Comparison of ENCODE assay signal across 8 cellular contexts in the genomic region with DNA sequence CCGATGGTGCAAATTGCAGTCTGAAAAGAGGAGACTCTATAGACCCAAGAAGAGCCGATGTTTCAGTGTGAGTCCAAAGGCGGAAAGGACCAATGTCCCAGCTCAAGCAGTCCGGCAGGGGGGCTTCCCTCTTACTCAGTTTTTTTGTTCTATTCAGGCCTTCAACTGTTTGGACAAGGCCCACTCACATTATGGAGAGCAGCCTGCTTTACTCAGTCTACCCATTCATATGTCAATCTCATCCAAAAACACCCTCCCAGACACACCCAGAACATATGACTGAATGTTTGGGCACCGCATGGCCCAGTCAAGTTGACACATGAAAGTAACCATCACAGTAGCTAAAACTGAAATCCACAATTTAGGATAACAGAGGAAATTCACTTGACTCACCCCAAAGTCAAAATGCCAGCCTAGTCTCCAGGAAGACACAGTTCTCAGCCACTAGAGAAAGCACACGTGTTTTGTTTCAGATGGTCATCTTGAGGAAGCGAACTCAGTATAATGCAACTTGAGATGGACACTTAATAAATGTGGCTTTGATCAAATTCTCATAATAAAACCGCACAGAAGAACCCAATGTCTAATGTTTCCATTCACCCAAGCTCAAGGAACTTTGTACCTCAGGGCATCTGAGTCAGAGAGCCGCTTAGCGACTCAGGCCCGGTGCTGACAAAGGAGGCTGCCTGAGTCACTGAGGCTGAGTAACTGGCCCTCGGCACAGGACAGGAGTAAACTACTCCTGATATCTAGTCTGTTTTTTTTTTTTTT. TPM values are rescaled to one million over a fixed set of nuclear protein-coding genes. Genes with fewer than 3 reads are reported as not detected.
DNase-seq lines count a peak whose midpoint lies in the region; ATAC-seq and TF ChIP-seq lines count a peak whose summit lies in the region.

No MANE protein-coding gene starts in this region.

- peaks cover 77% of the 10 kb centered on the region for H3K4me1 Mint-ChIP-seq in chondrocyte (ENCODE audit: low read depth)

- ATAC-seq in omental fat pad (ENCODE audit: low FRiP score): peak; percentile 50
- ATAC-seq in GM21737 (IDR thresholded peaks at IDR 0.05; ENCODE audit: unreplicated experiment): no peak
- ATAC-seq in HG03095 (IDR thresholded peaks at IDR 0.05; ENCODE audit: unreplicated experiment): no peak

- H3K4me3 Mint-ChIP-seq in chondrocyte (ENCODE audit: unreplicated experiment): peak overlapping the region; percentile 94

- in situ Hi-C loops in ACHN (cut with HindIII; ENCODE audit: low pct_ligation_motif_present, low pct_unique_long_range_greater_than_20kb, low sequenced_read_pairs): no loop called here

- H3K27ac Mint-ChIP-seq in chondrocyte (ENCODE audit: unreplicated experiment): peak overlapping the region; percentile 93

- TF ChIP-seq CTCF in chondrocyte (IDR thresholded peaks at IDR 0.05) (no peak), omental fat pad (IDR thresholded peaks at IDR 0.05) (no peak)

- no peaks in the 10 kb centered on the region for H3K27me3 Mint-ChIP-seq in chondrocyte (ENCODE audit: low read depth)

- no peaks in the 10 kb centered on the region for H3K9me3 Mint-ChIP-seq in chondrocyte (ENCODE audit: low read depth)

- peaks cover 20% of the 10 kb centered on the region for H3K36me3 Mint-ChIP-seq in chondrocyte (ENCODE audit: low read depth)

- DNase-seq in ACHN (peak; percentile 95), LHCN-M2 (ENCODE audit: low read depth) (peak; percentile 99), chondrocyte (ENCODE audit: low spot score) (no peak), omental fat pad (ENCODE audit: low spot score) (peak; percentile 43), GF-D8 (lab: John Stamatoyannopoulos, UW) (no peak), D341Med (ENCODE audit: low spot score) (no peak)

RNA-seq across cellular contexts. Expression of a gene that starts 2.4 kb away (rescaled TPM):
- total RNA-seq in LHCN-M2 (2014; rRNA removed) (246 and 312 TPM in 2 replicates), chondrocyte (63.6 to 104 TPM (median 97.3 TPM) in 3 replicates), omental fat pad (10 to 100 TPM; 23.3 to 88.3 (median 33.6) TPM)
- 282 TPM for polyA plus RNA-seq in LHCN-M2 (2012)

RNA-seq across cellular contexts. Expression of a gene that starts 59.1 kb away (rescaled TPM):
- total RNA-seq in LHCN-M2 (2014; rRNA removed) (22.0 and 22.6 TPM in 2 replicates), chondrocyte (14.9 to 15.3 TPM (median 14.9 TPM) in 3 replicates), omental fat pad (10 to 100 TPM; 14.3 to 18.3 (median 15.9) TPM)
- 10.6 TPM for polyA plus RNA-seq in LHCN-M2 (2012)

Comparison
In these comparisons a context has a peak if more than half of its experiments do, and no peak if none do; other contexts are left out.
1. DNase-seq: peak in ACHN (single experiment), LHCN-M2 (single experiment) and omental fat pad (single experiment); none in chondrocyte (single experiment), GF-D8 (single experiment) and D341Med (single experiment).